Comparison of ENCODE assay signal across 6 cellular contexts in the genomic region with DNA sequence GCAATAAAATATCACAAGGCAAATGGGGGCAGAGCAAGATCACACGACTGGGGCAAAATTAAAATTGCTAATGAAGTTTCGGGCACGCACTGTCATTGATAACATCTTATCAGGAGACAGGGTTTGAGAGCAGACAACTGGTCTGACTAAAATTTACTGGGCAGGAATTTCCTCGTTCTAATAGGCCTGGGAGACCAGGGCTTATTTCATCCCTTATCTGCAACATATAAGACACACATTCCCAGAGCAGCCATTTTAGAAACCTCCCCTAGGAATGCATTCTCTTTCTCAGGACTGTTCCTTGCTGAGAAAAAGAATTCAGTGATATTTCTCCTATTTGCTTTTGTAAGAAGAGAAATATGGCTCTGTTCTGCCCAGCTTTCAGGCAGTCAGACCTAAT. TPM values are rescaled to one million over a fixed set of nuclear protein-coding genes. Genes with fewer than 3 reads are reported as not detected.
DNase-seq lines count a peak whose midpoint lies in the region; ATAC-seq, FAIRE-seq and TF ChIP-seq lines count a peak whose summit lies in the region.
"Not testable (repeated sequence)": the region's sequence is repeated elsewhere in the genome, so short reads cannot be mapped to it uniquely, and the experiment has no call there.

No MANE protein-coding gene starts in this region.

- TF ChIP-seq RAD21 in HCT116 (IDR thresholded peaks at IDR 0.05; ENCODE audit: low read depth); GM12878 (IDR thresholded peaks at IDR 0.05; ENCODE audit: insufficient read depth, low read depth, low read length): not testable (repeated sequence)

- not testable (repeated sequence) for H3K9me3 ChIP-seq in HCT116 (ENCODE audit: control insufficient read depth in 1 of 2, insufficient read depth in 1 of 2, low read depth in 1 of 2, low read length in 2 of 2); OCI-LY7 (ENCODE audit: low read length); GM12878 (replicated peaks; ENCODE audit: control insufficient read depth, insufficient read depth, low read length)

- not testable (repeated sequence) for TF ChIP-seq POLR2A in HCT116 (IDR thresholded peaks at IDR 0.05; ENCODE audit: borderline replicate concordance, extremely low read depth, insufficient read depth, insufficient read length); GM12878 (IDR thresholded peaks at IDR 0.05; ENCODE audit: low read depth, low read length); erythroblast (IDR thresholded peaks at IDR 0.05; ENCODE audit: low read length)

- H3K4me3 ChIP-seq in HCT116 (replicated peaks in 1 of 2; ENCODE audit: low read depth in 1 of 2, low read length in 2 of 2); OCI-LY7 (ENCODE audit: low read depth, low read length, poor library complexity, severe bottlenecking); GM12878: not testable (repeated sequence)

- H3K9ac ChIP-seq in HCT116 (ENCODE audit: low read length); GM12878 (ENCODE audit: control insufficient read depth, insufficient read depth, low read length): not testable (repeated sequence)

- not testable (repeated sequence) for TF ChIP-seq CTCF in HCT116 (IDR thresholded peaks at IDR 0.05 in 2 of 3, conservative IDR thresholded peaks at IDR 0.05 in 1 of 3; ENCODE audit: borderline replicate concordance in 1 of 3, insufficient read depth in 1 of 3, low read depth in 2 of 3, low read length in 2 of 3); OCI-LY7 (conservative IDR thresholded peaks at IDR 0.05; ENCODE audit: low read length); GM12878 (IDR thresholded peaks at IDR 0.05 in 2 of 3, conservative IDR thresholded peaks at IDR 0.05 in 1 of 3; ENCODE audit: control insufficient read depth in 2 of 3, extremely low read depth in 1 of 3, insufficient read depth in 1 of 3, low read depth in 3 of 3, low read length in 3 of 3)

- not testable (repeated sequence) for H3K4me2 ChIP-seq in HCT116 (ENCODE audit: low read length); OCI-LY7 (ENCODE audit: low read length); GM12878 (ENCODE audit: control insufficient read depth, insufficient read depth)

- not testable (repeated sequence) for BruUV-seq in HCT116 (replicated peaks; lab: Mats Ljungman, UMichigan); OCI-LY7 (replicated peaks; lab: Mats Ljungman, UMichigan); GM12878 (replicated peaks; lab: Mats Ljungman, UMichigan)

- POLR2A ChIA-PET in HCT116 (lab: Charles Lee); OCI-LY7 (lab: Charles Lee); GM12878 (lab: Charles Lee): not testable (repeated sequence)

- not testable (repeated sequence) for H2AFZ ChIP-seq in HCT116 (ENCODE audit: low read depth, low read length, poor library complexity, severe bottlenecking); OCI-LY7 (ENCODE audit: low read length); GM12878 (ENCODE audit: control insufficient read depth, low read depth, low read length)

- H3K27me3 ChIP-seq in HCT116 (ENCODE audit: insufficient read depth, low read length); GM12878 (replicated peaks in 1 of 2; ENCODE audit: control insufficient read depth in 2 of 2, insufficient read depth in 2 of 2, low read length in 1 of 2): not testable (repeated sequence)

- RAD21 ChIA-PET in HCT116 (lab: Charles Lee; ENCODE audit: low non-redundant PET in 1 of 2, low total read pairs in 2 of 2, uncharacterized antibody in 2 of 2, unreplicated experiment in 2 of 2); GM12878 (lab: Charles Lee; ENCODE audit: unreplicated experiment): not testable (repeated sequence)

- H3K36me3 ChIP-seq in HCT116 (ENCODE audit: control insufficient read depth in 1 of 2, insufficient read depth in 2 of 2, low read length in 2 of 2); GM12878 (ENCODE audit: control insufficient read depth in 2 of 2, insufficient read depth in 2 of 2, low read length in 1 of 2): not testable (repeated sequence)
- H3K36me3 ChIP-seq in OCI-LY7 (ENCODE audit: insufficient read depth, low read length), result peaks cover 16% of the 10 kb centered on the region

- TF ChIP-seq EP300 in GM12878 (IDR thresholded peaks at IDR 0.05; ENCODE audit: borderline replicate concordance in 1 of 2, control insufficient read depth in 1 of 2, low read depth in 2 of 2, low read length in 2 of 2), result not testable (repeated sequence)

- CTCF ChIA-PET in HCT116 (lab: Charles Lee); OCI-LY7 (lab: Charles Lee; ENCODE audit: unreplicated experiment); GM12878 (lab: Yijun Ruan, JAX): not testable (repeated sequence)

- intact Hi-C loops in HCT116 (cut with micrococcal nuclease); OCI-LY7 (cut with micrococcal nuclease; ENCODE audit: unreplicated experiment); GM12878 (cut with micrococcal nuclease; ENCODE audit: unreplicated experiment): not testable (repeated sequence)

- not testable (repeated sequence) for H3K79me2 ChIP-seq in HCT116 (ENCODE audit: insufficient read depth, low read length); OCI-LY7 (ENCODE audit: insufficient read depth, low read depth, low read length); GM12878 (ENCODE audit: control insufficient read depth, insufficient read depth, low read length)

- DNase-seq in CMK (ENCODE audit: low read depth) (peak; percentile 26), ELF-1 (ENCODE audit: low read depth, low spot score) (peak; percentile 5), OCI-LY7 (ENCODE audit: low spot score) (peak; percentile 30), erythroblast (lab: John Stamatoyannopoulos, UW) (peak; percentile 22 to 23)
- DNase-seq in HCT116 (ENCODE audit: low read depth, low spot score); GM12878 (ENCODE audit: low read depth, low spot score): not testable (repeated sequence)

- in situ Hi-C loops in GM12878 (cut with MboI), result not testable (repeated sequence)

- SMC1A ChIA-PET in GM12878 (lab: Charles Lee; ENCODE audit: uncharacterized antibody, unreplicated experiment), result not testable (repeated sequence)

- 94% methylated on average over 4 of the region's 4 CpGs for WGBS in GM12878 (ENCODE audit: insufficient coverage, insufficient replicate concordance, low lambda C conversion rate, missing lambda C conversion rate)

- FAIRE-seq in GM12878 (lab: Jason Lieb, UNC), result not testable (repeated sequence)

- H3K27ac ChIP-seq in HCT116 (ENCODE audit: low read depth, low read length); OCI-LY7 (ENCODE audit: low read depth, low read length, poor library complexity, severe bottlenecking); GM12878 (ENCODE audit: control insufficient read depth, insufficient read depth): not testable (repeated sequence)

- not testable (repeated sequence) for H4K20me1 ChIP-seq in HCT116 (ENCODE audit: insufficient read depth); OCI-LY7 (ENCODE audit: insufficient read depth, low read length); GM12878 (ENCODE audit: control insufficient read depth, insufficient read depth)

- H3K9me2 ChIP-seq in HCT116 (ENCODE audit: insufficient read depth); OCI-LY7 (ENCODE audit: insufficient read depth, low read length): not testable (repeated sequence)

- not testable (repeated sequence) for H3K4me1 ChIP-seq in HCT116 (ENCODE audit: control insufficient read depth in 1 of 2, insufficient read depth in 2 of 2, low read length in 2 of 2); OCI-LY7 (ENCODE audit: insufficient read depth, low read length, poor library complexity, severe bottlenecking); GM12878 (ENCODE audit: control insufficient read depth, insufficient read depth, low read length)

- ATAC-seq in HCT116, GM12878: not testable (repeated sequence)

RNA-seq across cellular contexts. Expression of a gene that starts 18.7 kb away (rescaled TPM):
- total RNA-seq in HCT116 (2021; ENCODE audit: unreplicated experiment) (6.3 TPM), OCI-LY7 (2022) (7.7 and 14.2 TPM in 2 replicates), GM12878 (2014; rRNA removed) (1.5 and 2.8 TPM in 2 replicates), GM12878 (2014; rRNA removed; fragmentation: Illumina TruSeq; extraction: Trizol) (4.2 and 4.3 TPM in 2 replicates), GM12878 (2021) (3.4 and 4.6 TPM in 2 replicates)
- 1.4 and 2.4 TPM in 2 replicates for polyA plus RNA-seq in HCT116 (2012)
- 3.2 and 3.4 TPM in 2 replicates for total RNA-seq in OCI-LY7 (2014; rRNA removed; shearing (Covaris generic))
- 8.2 and 8.6 TPM in 2 replicates for total RNA-seq in GM12878 (2013; cell fraction: nucleolus; rRNA removed)
- polyA plus RNA-seq in GM12878 (2011; ENCODE audit: low read depth), result 3.1 TPM
- polyA plus RNA-seq in GM12878 (2011; rRNA removed) (6.3 and 13.7 TPM in 2 replicates), GM12878 (2014; fragmentation: Illumina TruSeq; extraction: Trizol) (5.2 and 6.6 TPM in 2 replicates), GM12878 (2014; fragmentation: Nextera tagmentation; extraction: Ambion mirVana) (1 to 10 TPM in 1 of 2 experiments, under 1 TPM in 1; 0.90 to 1.5 TPM), GM12878 (2014; rRNA removed) (3.5 and 4.0 TPM in 2 replicates), GM12878 (2016; fragmentation: Nextera tagmentation; extraction: Ambion mirVana) (1 to 10 TPM; 4.3 to 7.9 TPM)
- 1.8 and 1.9 TPM in 2 replicates for polyA plus RNA-seq in GM12878 (2011; cell fraction: cytosol; rRNA removed)
- 4.7 and 5.2 TPM in 2 replicates for polyA plus RNA-seq in GM12878 (2011; cell fraction: nucleus; rRNA removed)
- polyA plus RNA-seq in GM12878 (2012), result 5.3 and 6.6 TPM in 2 replicates
- 1.6 and 2.4 TPM in 2 replicates for polyA minus RNA-seq in GM12878 (2011; rRNA and poly(A)+ RNA removed)
- 1.2 and 4.9 TPM in 2 replicates for polyA minus RNA-seq in GM12878 (2011; cell fraction: cytosol; rRNA and poly(A)+ RNA removed)
- 1.6 and 2.4 TPM in 2 replicates for polyA minus RNA-seq in GM12878 (2011; cell fraction: nucleus; rRNA and poly(A)+ RNA removed)

RNA-seq across cellular contexts. Expression of a gene that starts 58.3 kb away (rescaled TPM):
- total RNA-seq in HCT116 (2021; ENCODE audit: unreplicated experiment) (33.9 TPM), OCI-LY7 (2022) (27.5 and 35.4 TPM in 2 replicates), GM12878 (2014; rRNA removed) (35.6 and 35.7 TPM in 2 replicates), GM12878 (2014; rRNA removed; fragmentation: Illumina TruSeq; extraction: Trizol) (27.4 and 28.7 TPM in 2 replicates), GM12878 (2021) (34.8 and 37.1 TPM in 2 replicates)
- 27.8 and 29.2 TPM in 2 replicates for polyA plus RNA-seq in HCT116 (2012)
- 22.2 and 28.3 TPM in 2 replicates for total RNA-seq in OCI-LY7 (2014; rRNA removed; shearing (Covaris generic))
- total RNA-seq in GM12878 (2013; cell fraction: nucleolus; rRNA removed), result 22.6 and 28.0 TPM in 2 replicates
- 21.0 TPM for polyA plus RNA-seq in GM12878 (2011; ENCODE audit: low read depth)
- polyA plus RNA-seq in GM12878 (2011; rRNA removed) (43.9 and 47.2 TPM in 2 replicates), GM12878 (2014; fragmentation: Illumina TruSeq; extraction: Trizol) (36.4 and 37.7 TPM in 2 replicates), GM12878 (2014; fragmentation: Nextera tagmentation; extraction: Ambion mirVana) (10 to 100 TPM; 12.2 to 16.8 TPM), GM12878 (2014; rRNA removed) (32.0 and 34.3 TPM in 2 replicates), GM12878 (2016; fragmentation: Nextera tagmentation; extraction: Ambion mirVana) (10 to 100 TPM; 34.3 to 38.3 TPM)
- polyA plus RNA-seq in GM12878 (2011; cell fraction: cytosol; rRNA removed), result 47.5 and 48.1 TPM in 2 replicates
- polyA plus RNA-seq in GM12878 (2011; cell fraction: nucleus; rRNA removed), result 28.6 and 32.8 TPM in 2 replicates
- polyA plus RNA-seq in GM12878 (2012), result 22.9 and 25.6 TPM in 2 replicates
- polyA minus RNA-seq in GM12878 (2011; rRNA and poly(A)+ RNA removed), result 55.0 and 70.1 TPM in 2 replicates
- polyA minus RNA-seq in GM12878 (2011; cell fraction: cytosol; rRNA and poly(A)+ RNA removed), result 14.3 and 20.2 TPM in 2 replicates
- polyA minus RNA-seq in GM12878 (2011; cell fraction: nucleus; rRNA and poly(A)+ RNA removed), result 18.7 and 30.4 TPM in 2 replicates
